Comparison of ENCODE assay signal across 8 cellular contexts in the genomic region with DNA sequence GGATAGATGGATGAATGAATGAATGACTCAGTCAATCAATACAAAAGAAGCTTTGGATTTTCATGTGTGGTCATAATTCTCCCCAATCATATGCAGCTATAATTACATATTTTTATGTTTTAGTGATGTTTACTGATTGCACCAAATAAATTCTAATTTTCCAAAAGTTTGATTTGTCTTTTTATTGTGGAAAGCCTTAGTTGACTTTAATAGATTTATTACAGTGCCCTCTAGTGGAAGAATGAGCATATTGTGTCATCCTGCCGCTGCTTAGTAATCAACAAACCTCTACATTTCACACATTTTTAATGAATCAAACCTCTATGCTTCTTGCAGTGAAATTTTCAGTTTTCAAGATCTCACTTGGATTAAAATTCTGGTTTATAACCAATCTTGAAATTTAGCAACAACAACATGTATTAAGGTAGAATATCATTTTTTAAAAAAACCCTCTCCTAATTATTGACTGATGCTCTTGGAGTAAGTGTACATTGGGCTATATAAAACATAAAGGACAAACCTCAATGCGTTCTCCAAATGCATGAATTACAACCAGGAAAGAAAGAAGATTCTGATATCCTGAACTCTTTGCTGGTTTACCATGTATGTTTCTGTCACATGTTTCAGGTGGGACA. TPM values are rescaled to one million over a fixed set of nuclear protein-coding genes. Genes with fewer than 3 reads are reported as not detected.
A peak's percentile ranks its signal among the peaks of the same experiment; 100 is the strongest.
DNase-seq lines count a peak whose midpoint lies in the region; ATAC-seq and TF ChIP-seq lines count a peak whose summit lies in the region.

No MANE protein-coding gene starts in this region.

- TF ChIP-seq EP300 in Ishikawa (IDR thresholded peaks at IDR 0.05; ENCODE audit: borderline replicate concordance), result no peak

- no peak overlapping the region for H3K27ac Mint-ChIP-seq in brain
- H3K27ac Mint-ChIP-seq in nephron, result no peak overlapping the region

- H3K4me1 Mint-ChIP-seq in brain (peaks cover 4% of the 10 kb centered on the region), nephron (peaks cover 5% of the 10 kb centered on the region)

- H3K27me3 Mint-ChIP-seq in brain, result peaks cover 5% of the 10 kb centered on the region
- peaks cover 8% of the 10 kb centered on the region for H3K27me3 Mint-ChIP-seq in nephron (ENCODE audit: low read depth)

- TF ChIP-seq RAD21 in Ishikawa (IDR thresholded peaks at IDR 0.05; ENCODE audit: low read depth), result peak; percentile 45

- DNase-seq in NCI-H82 (lab: John Stamatoyannopoulos, UW) (peak; percentile 58), NCI-H82 treated with DMSO at 0.1 percent for 48 hours (lab: John Stamatoyannopoulos, UW; ENCODE audit: unreplicated experiment) (no peak)

- no peak for ATAC-seq in GM19328 (IDR thresholded peaks at IDR 0.05; ENCODE audit: unreplicated experiment)
- no peak for ATAC-seq in HG02588 (IDR thresholded peaks at IDR 0.05; ENCODE audit: unreplicated experiment)
- ATAC-seq in GM21737 (IDR thresholded peaks at IDR 0.05; ENCODE audit: unreplicated experiment), result no peak

- peak; percentile 70 to 82 for TF ChIP-seq CTCF in brain (conservative IDR thresholded peaks at IDR 0.05)
- peak; percentile 63 to 86 (median 65) for TF ChIP-seq CTCF in nephron (IDR thresholded peaks at IDR 0.05; ENCODE audit: unreplicated experiment in 3 of 3)

- H3K36me3 Mint-ChIP-seq in brain (no peaks in the 10 kb centered on the region), nephron (ENCODE audit: low read depth) (no peaks in the 10 kb centered on the region)

- H3K9me3 Mint-ChIP-seq in brain (peaks cover 0 to 3% (median 0%) of the 10 kb centered on the region in 5 experiments), nephron (no peaks in the 10 kb centered on the region)

- H3K4me3 Mint-ChIP-seq in brain (no peak overlapping the region), nephron (no peak overlapping the region)

TF ChIP-seq in Ishikawa, 13 proteins besides CTCF, POLR2A, EP300 and RAD21:
- no peak for TF ChIP-seq ZBTB7A (IDR thresholded peaks at IDR 0.05; ENCODE audit: low read depth)
- TF ChIP-seq NFIC (IDR thresholded peaks at IDR 0.05), result no peak
- no peak for TF ChIP-seq FOXM1 (IDR thresholded peaks at IDR 0.05; ENCODE audit: borderline replicate concordance, low read depth)
- no peak for TF ChIP-seq EGR1 (IDR thresholded peaks at IDR 0.05)
- no peak for TF ChIP-seq USF1 (IDR thresholded peaks at IDR 0.05)
- no peak for TF ChIP-seq TEAD4 (IDR thresholded peaks at IDR 0.05)
- TF ChIP-seq, protein P1, sequence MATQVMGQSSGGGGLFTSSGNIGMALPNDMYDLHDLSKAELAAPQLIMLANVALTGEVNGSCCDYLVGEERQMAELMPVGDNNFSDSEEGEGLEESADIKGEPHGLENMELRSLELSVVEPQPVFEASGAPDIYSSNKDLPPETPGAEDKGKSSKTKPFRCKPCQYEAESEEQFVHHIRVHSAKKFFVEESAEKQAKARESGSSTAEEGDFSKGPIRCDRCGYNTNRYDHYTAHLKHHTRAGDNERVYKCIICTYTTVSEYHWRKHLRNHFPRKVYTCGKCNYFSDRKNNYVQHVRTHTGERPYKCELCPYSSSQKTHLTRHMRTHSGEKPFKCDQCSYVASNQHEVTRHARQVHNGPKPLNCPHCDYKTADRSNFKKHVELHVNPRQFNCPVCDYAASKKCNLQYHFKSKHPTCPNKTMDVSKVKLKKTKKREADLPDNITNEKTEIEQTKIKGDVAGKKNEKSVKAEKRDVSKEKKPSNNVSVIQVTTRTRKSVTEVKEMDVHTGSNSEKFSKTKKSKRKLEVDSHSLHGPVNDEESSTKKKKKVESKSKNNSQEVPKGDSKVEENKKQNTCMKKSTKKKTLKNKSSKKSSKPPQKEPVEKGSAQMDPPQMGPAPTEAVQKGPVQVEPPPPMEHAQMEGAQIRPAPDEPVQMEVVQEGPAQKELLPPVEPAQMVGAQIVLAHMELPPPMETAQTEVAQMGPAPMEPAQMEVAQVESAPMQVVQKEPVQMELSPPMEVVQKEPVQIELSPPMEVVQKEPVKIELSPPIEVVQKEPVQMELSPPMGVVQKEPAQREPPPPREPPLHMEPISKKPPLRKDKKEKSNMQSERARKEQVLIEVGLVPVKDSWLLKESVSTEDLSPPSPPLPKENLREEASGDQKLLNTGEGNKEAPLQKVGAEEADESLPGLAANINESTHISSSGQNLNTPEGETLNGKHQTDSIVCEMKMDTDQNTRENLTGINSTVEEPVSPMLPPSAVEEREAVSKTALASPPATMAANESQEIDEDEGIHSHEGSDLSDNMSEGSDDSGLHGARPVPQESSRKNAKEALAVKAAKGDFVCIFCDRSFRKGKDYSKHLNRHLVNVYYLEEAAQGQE (IDR thresholded peaks at IDR 0.05; ENCODE audit: low read depth), result no peak
- TF ChIP-seq TCF12 (IDR thresholded peaks at IDR 0.05; ENCODE audit: low read depth), result no peak
- no peak for TF ChIP-seq TAF1 (IDR thresholded peaks at IDR 0.05; ENCODE audit: low read depth)
- no peak for TF ChIP-seq CEBPB (IDR thresholded peaks at IDR 0.05)
- TF ChIP-seq, protein P2, sequence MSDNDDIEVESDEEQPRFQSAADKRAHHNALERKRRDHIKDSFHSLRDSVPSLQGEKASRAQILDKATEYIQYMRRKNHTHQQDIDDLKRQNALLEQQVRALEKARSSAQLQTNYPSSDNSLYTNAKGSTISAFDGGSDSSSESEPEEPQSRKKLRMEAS (IDR thresholded peaks at IDR 0.05), result no peak
- TF ChIP-seq CREB1 (IDR thresholded peaks at IDR 0.05; ENCODE audit: low read depth), result no peak
- no peak for TF ChIP-seq YY1 (IDR thresholded peaks at IDR 0.05; ENCODE audit: low read depth)

RNA-seq across cellular contexts. Expression of gene PNLIP, which starts 55.6 kb away (rescaled TPM):
- not detected for polyA plus RNA-seq in brain (ENCODE audit: insufficient read depth, low read depth, low replicate concordance)
